ENCODE assay signal across 3 cellular contexts in the genomic region with DNA sequence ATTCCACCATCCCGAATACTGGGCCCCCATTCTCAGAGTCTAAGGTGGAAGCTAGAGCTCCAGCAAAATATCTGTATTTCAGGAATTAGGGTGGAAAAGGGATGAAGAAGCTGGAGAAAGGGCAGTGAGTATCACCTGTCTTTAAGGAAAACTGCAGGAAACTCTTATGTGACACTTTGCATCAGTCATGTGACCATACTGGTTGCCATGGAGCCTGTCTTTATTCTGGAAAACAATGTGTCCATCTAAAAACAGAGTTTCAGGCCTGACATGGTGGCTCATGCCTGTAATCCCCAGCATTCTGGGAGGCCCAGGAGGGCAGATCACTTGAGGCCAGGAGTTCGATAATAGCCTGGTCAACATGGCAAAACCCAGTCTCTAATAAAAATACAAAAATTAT.
TF ChIP-seq lines count a peak whose summit lies in the region.

No MANE protein-coding gene starts in this region.

TF ChIP-seq in Ishikawa, 13 proteins besides CTCF, POLR2A, EP300 and RAD21:
- no peak for TF ChIP-seq CEBPB (IDR thresholded peaks at IDR 0.05)
- no peak for TF ChIP-seq ZBTB7A (IDR thresholded peaks at IDR 0.05; ENCODE audit: low read depth)
- no peak for TF ChIP-seq FOXM1 (IDR thresholded peaks at IDR 0.05; ENCODE audit: borderline replicate concordance, low read depth)
- TF ChIP-seq TCF12 (IDR thresholded peaks at IDR 0.05; ENCODE audit: low read depth), result no peak
- no peak for TF ChIP-seq NFIC (IDR thresholded peaks at IDR 0.05)
- TF ChIP-seq, protein P1, sequence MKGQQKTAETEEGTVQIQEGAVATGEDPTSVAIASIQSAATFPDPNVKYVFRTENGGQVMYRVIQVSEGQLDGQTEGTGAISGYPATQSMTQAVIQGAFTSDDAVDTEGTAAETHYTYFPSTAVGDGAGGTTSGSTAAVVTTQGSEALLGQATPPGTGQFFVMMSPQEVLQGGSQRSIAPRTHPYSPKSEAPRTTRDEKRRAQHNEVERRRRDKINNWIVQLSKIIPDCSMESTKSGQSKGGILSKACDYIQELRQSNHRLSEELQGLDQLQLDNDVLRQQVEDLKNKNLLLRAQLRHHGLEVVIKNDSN (IDR thresholded peaks at IDR 0.05), result peak; percentile 55
- no peak for TF ChIP-seq TEAD4 (IDR thresholded peaks at IDR 0.05)
- no peak for TF ChIP-seq CREB1 (IDR thresholded peaks at IDR 0.05; ENCODE audit: low read depth)
TF ChIP-seq in Ishikawa: peak in this region for 1.

TF ChIP-seq in K562, 482 proteins besides CTCF, POLR2A, EP300 and RAD21:
- TF ChIP-seq, protein P2, sequence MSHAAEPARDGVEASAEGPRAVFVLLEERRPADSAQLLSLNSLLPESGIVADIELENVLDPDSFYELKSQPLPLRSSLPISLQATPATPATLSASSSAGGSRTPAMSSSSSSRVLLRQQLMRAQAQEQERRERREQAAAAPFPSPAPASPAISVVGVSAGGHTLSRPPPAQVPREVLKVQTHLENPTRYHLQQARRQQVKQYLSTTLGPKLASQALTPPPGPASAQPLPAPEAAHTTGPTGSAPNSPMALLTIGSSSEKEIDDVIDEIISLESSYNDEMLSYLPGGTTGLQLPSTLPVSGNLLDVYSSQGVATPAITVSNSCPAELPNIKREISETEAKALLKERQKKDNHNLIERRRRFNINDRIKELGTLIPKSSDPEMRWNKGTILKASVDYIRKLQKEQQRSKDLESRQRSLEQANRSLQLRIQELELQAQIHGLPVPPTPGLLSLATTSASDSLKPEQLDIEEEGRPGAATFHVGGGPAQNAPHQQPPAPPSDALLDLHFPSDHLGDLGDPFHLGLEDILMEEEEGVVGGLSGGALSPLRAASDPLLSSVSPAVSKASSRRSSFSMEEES (CRISPR knock-in tag; IDR thresholded peaks at IDR 0.05), result peak; percentile 81
- peak; percentile 43 for TF ChIP-seq RFX1 (IDR thresholded peaks at IDR 0.05)
- TF ChIP-seq GTF2F1 (IDR thresholded peaks at IDR 0.05; ENCODE audit: low read depth, low read length), result no peak
- TF ChIP-seq FOXJ2 (tag; IDR thresholded peaks at IDR 0.05), result 0 out of 2 replicates have a peak, but pooled peaks have one; percentile 21

TF ChIP-seq in neural cell, 6 proteins besides CTCF, POLR2A, EP300 and RAD21:
- TF ChIP-seq TAF1 (IDR thresholded peaks at IDR 0.05; ENCODE audit: low read depth) (no peak), EZH2 (IDR thresholded peaks at IDR 0.05; ENCODE audit: borderline replicate concordance, insufficient read depth, low read length, poor library complexity, severe bottlenecking) (no peak), MXI1 (conservative IDR thresholded peaks at IDR 0.05; ENCODE audit: poor library complexity, severe bottlenecking) (no peak), SMC3 (conservative IDR thresholded peaks at IDR 0.05; ENCODE audit: poor library complexity) (no peak), POLR2AphosphoS5 (IDR thresholded peaks at IDR 0.05) (no peak)
- TF ChIP-seq, protein P3, sequence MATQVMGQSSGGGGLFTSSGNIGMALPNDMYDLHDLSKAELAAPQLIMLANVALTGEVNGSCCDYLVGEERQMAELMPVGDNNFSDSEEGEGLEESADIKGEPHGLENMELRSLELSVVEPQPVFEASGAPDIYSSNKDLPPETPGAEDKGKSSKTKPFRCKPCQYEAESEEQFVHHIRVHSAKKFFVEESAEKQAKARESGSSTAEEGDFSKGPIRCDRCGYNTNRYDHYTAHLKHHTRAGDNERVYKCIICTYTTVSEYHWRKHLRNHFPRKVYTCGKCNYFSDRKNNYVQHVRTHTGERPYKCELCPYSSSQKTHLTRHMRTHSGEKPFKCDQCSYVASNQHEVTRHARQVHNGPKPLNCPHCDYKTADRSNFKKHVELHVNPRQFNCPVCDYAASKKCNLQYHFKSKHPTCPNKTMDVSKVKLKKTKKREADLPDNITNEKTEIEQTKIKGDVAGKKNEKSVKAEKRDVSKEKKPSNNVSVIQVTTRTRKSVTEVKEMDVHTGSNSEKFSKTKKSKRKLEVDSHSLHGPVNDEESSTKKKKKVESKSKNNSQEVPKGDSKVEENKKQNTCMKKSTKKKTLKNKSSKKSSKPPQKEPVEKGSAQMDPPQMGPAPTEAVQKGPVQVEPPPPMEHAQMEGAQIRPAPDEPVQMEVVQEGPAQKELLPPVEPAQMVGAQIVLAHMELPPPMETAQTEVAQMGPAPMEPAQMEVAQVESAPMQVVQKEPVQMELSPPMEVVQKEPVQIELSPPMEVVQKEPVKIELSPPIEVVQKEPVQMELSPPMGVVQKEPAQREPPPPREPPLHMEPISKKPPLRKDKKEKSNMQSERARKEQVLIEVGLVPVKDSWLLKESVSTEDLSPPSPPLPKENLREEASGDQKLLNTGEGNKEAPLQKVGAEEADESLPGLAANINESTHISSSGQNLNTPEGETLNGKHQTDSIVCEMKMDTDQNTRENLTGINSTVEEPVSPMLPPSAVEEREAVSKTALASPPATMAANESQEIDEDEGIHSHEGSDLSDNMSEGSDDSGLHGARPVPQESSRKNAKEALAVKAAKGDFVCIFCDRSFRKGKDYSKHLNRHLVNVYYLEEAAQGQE (IDR thresholded peaks at IDR 0.05; ENCODE audit: borderline replicate concordance), result no peak
